In genomic region chr2:181916726-181917377, GRCh38 we compare ENCODE assay signal across 19 cellular contexts. TPM values are rescaled to one million over a fixed set of nuclear protein-coding genes. Genes with fewer than 3 reads are reported as not detected.
DNase-seq lines count a peak whose midpoint lies in the region; ATAC-seq, FAIRE-seq and TF ChIP-seq lines count a peak whose summit lies in the region.
"Had no signal": no experiment of that assay in that cellular context is flagged by ENCODE, and none has a peak within 500 bp of the region (broad histone marks: within the 10 kb centered on the region; RNA-seq: fewer than 3 reads in every experiment).

No MANE protein-coding gene starts in this region.

- H3K27ac ChIP-seq in mesenchymal stem cell (ENCODE audit: low read length, poor library complexity, severe bottlenecking) (peak overlapping the region; percentile 68), testis (no peak overlapping the region)
- H3K27ac ChIP-seq: BLaER1, psoas muscle, upper lobe of right lung had no signal

- no peak overlapping the region for H3K4ac ChIP-seq in mesenchymal stem cell (ENCODE audit: low read depth in 1 of 2, low read length in 2 of 2)

- H2BK12ac ChIP-seq in mesenchymal stem cell (ENCODE audit: low read length in 2 of 2): no peak overlapping the region

- peaks cover 21 to 92% of the 10 kb centered on the region in 2 experiments for H3K36me3 ChIP-seq in mesenchymal stem cell (ENCODE audit: control insufficient read depth in 1 of 2, insufficient read depth in 2 of 2, low read depth in 1 of 2, low read length in 2 of 2)
- no peaks in the 10 kb centered on the region for H3K36me3 ChIP-seq in testis (ENCODE audit: low read depth, missing control alignments)

- no peak overlapping the region for H3K23ac ChIP-seq in mesenchymal stem cell (ENCODE audit: low read length in 2 of 2)

- intact Hi-C loops in testis (cut with DNase I; ENCODE audit: low total_unique reads): no loop called here

- 32% methylated on average over 3 of the region's 4 CpGs for WGBS in mesenchymal stem cell
- WGBS in testis, 2 donors: 81 to 83% methylated on average over 4 of the region's 4 CpGs

- no peak overlapping the region for H2BK5ac ChIP-seq in mesenchymal stem cell (ENCODE audit: low read depth, low read length, poor library complexity, severe bottlenecking)

- no peak overlapping the region for H2AFZ ChIP-seq in mesenchymal stem cell (ENCODE audit: low read depth, low read length)

- FAIRE-seq in RCC 7860 (lab: Jason Lieb, UNC): peak; percentile 24
- FAIRE-seq: GM19239 had no signal

- H3K79me1 ChIP-seq in mesenchymal stem cell (replicated peaks; ENCODE audit: low read length, poor library complexity, severe bottlenecking): no peaks in the 10 kb centered on the region

- no peaks in the 10 kb centered on the region for H3K27me3 ChIP-seq in mesenchymal stem cell (ENCODE audit: control insufficient read depth in 1 of 2, insufficient read depth in 1 of 2, low read length in 2 of 2)
- H3K27me3 ChIP-seq in testis: no peaks in the 10 kb centered on the region
- H3K27me3 ChIP-seq: BLaER1, dorsolateral prefrontal cortex, upper lobe of right lung had no signal

- no peak for TF ChIP-seq CTCF in testis (IDR thresholded peaks at IDR 0.05)

- no peak overlapping the region for H2BK120ac ChIP-seq in mesenchymal stem cell (ENCODE audit: low read depth, low read length)

- H2BK15ac ChIP-seq in mesenchymal stem cell (ENCODE audit: low read depth, poor library complexity, severe bottlenecking): no peak overlapping the region

- H3K4me2 ChIP-seq in mesenchymal stem cell (ENCODE audit: low read length, poor library complexity, severe bottlenecking): no peak overlapping the region
- H3K4me2 ChIP-seq: BLaER1 had no signal

- no peak for ATAC-seq in HG03469 (IDR thresholded peaks at IDR 0.05; ENCODE audit: unreplicated experiment)
- ATAC-seq: activated naive CD8-positive, alpha-beta T cell treated with anti-CD3 and anti-CD28 coated beads, Interleukin-2, amount 50 U/mL, for 24 hours; psoas muscle; upper lobe of right lung; WTC11 had no signal

- H2AK5ac ChIP-seq in mesenchymal stem cell (ENCODE audit: low read length, severe bottlenecking): no peak overlapping the region

- no peaks in the 10 kb centered on the region for H3K9me3 ChIP-seq in mesenchymal stem cell (ENCODE audit: control insufficient read depth, low read length)
- H3K9me3 ChIP-seq in testis: no peaks in the 10 kb centered on the region
- H3K9me3 ChIP-seq: BLaER1, psoas muscle, upper lobe of right lung had no signal

- H3K4me3 ChIP-seq in mesenchymal stem cell (ENCODE audit: insufficient read depth in 1 of 2, low read depth in 1 of 2, low read length in 2 of 2) (no peak overlapping the region), testis (no peak overlapping the region)
- H3K4me3 ChIP-seq: BLaER1, dorsolateral prefrontal cortex, psoas muscle, upper lobe of right lung had no signal

- H3K14ac ChIP-seq in mesenchymal stem cell (ENCODE audit: low read length in 2 of 2): no peak overlapping the region

- H4K8ac ChIP-seq in mesenchymal stem cell (ENCODE audit: low read length): no peak overlapping the region

- peak overlapping the region; percentile 10 to 64 for H3K18ac ChIP-seq in mesenchymal stem cell (ENCODE audit: low read depth in 1 of 2, low read length in 2 of 2)

- peaks cover 9% of the 10 kb centered on the region for H3K4me1 ChIP-seq in mesenchymal stem cell (ENCODE audit: control insufficient read depth, insufficient read depth, low read depth, low read length)
- no peaks in the 10 kb centered on the region for H3K4me1 ChIP-seq in testis
- H3K4me1 ChIP-seq: BLaER1, psoas muscle, upper lobe of right lung had no signal

- DNase-seq in EL: peak; percentile 65
- DNase-seq in RCC 7860 (ENCODE audit: low spot score): no peak
- DNase-seq in dedifferentiated amniotic fluid mesenchymal stem cell (ENCODE audit: extremely low spot score): peak; percentile 30
- DNase-seq in mesenchymal stem cell: peak; percentile 49
- DNase-seq in GM19238 (ENCODE audit: insufficient read length, low spot score): no peak
- DNase-seq in putamen (ENCODE audit: low spot score): no peak
- no peak for DNase-seq in testis
- DNase-seq: activated CD8-positive, alpha-beta memory T cell treated with anti-CD3 and anti-CD28 coated beads, Interleukin-2, amount 50 U/mL, for 4 hours; activated naive CD8-positive, alpha-beta T cell treated with anti-CD3 and anti-CD28 coated beads, Interleukin-2, amount 50 U/mL, for 24 hours; dorsolateral prefrontal cortex; NCI-H2171; psoas muscle; stimulated activated CD4-positive, alpha-beta T cell treated with anti-CD3 and anti-CD28 coated beads, Interleukin-1b, Interleukin-23, amount 100 ng/mL, for 48 hours; stimulated activated CD8-positive, alpha-beta memory T cell treated with anti-CD3 and anti-CD28 coated beads, Interleukin-4, amount 100 ng/mL, for 48 hours; upper lobe of right lung had no signal

- no peak overlapping the region for H3K9ac ChIP-seq in mesenchymal stem cell (ENCODE audit: low read length)
- H3K9ac ChIP-seq: BLaER1 had no signal

- H4K91ac ChIP-seq in mesenchymal stem cell (ENCODE audit: low read length): no peak overlapping the region

- no peak for TF ChIP-seq POLR2A in testis (IDR thresholded peaks at IDR 0.05)

RNA-seq across cellular contexts. Expression of gene ITPRID2, which starts 25.3 kb away (rescaled TPM):
- 99.4 TPM for polyA plus RNA-seq in mesenchymal stem cell (2013, experiment 1 of 2)
- 110 TPM for polyA plus RNA-seq in mesenchymal stem cell (2013, experiment 2 of 2)
- 100 to 1,000 TPM; 179 to 190 TPM for total RNA-seq in testis
- 93.3 TPM for polyA plus RNA-seq in testis (ENCODE audit: insufficient read depth, low read depth, low replicate concordance)

Comparison
In these comparisons a context has a peak if more than half of its experiments do, and no peak if none do; other contexts are left out.
1. DNase-seq: peak in EL (single experiment), dedifferentiated amniotic fluid mesenchymal stem cell (single experiment) and mesenchymal stem cell (single experiment); none in RCC 7860 (single experiment), GM19238 (single experiment), putamen (single experiment) and testis (single experiment).